23 cellular contexts compared by ENCODE assay signal in the genomic region with DNA sequence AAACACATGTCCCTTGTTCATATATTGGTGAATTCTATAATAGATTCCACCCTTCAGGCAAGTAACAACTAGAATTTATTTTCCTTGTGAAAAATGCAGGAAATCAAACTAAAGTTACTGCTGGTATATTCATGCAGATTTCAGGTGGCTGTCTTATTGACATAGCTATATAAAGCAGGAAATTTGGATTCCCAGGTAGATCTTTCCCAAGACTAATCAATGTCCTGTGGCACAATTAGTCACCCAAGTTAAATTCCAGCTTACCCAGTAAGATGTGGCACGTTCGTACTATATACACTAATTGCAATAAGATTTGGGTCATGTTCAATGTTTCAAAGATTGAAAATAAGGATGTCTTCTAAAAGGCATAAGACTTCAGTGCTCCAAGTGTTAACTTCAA. TPM values are rescaled to one million over a fixed set of nuclear protein-coding genes. Genes with fewer than 3 reads are reported as not detected.
A peak's percentile ranks its signal among the peaks of the same experiment; 100 is the strongest.
DNase-seq lines count a peak whose midpoint lies in the region; ATAC-seq, FAIRE-seq and TF ChIP-seq lines count a peak whose summit lies in the region.
"Had no signal": no experiment of that assay in that cellular context is flagged by ENCODE, and none has a peak within 500 bp of the region (broad histone marks: within the 10 kb centered on the region; RNA-seq: fewer than 3 reads in every experiment).

No MANE protein-coding gene starts in this region.

- no peaks in the 10 kb centered on the region for H4K20me1 ChIP-seq in HepG2 (ENCODE audit: insufficient read depth, low read length)
- H4K20me1 ChIP-seq: BLaER1 treated with 17β-estradiol and CSF1 and Interleukin-3, amounts not matched to agents 10 nM and 100 nM had no signal

- BruUV-seq in HepG2 (replicated peaks; lab: Mats Ljungman, UMichigan), result no TSS peak

- H3K4me3 ChIP-seq in liver (ENCODE audit: low read depth in 1 of 3, low read length in 3 of 3) (no peak overlapping the region), HepG2 (replicated peaks in 1 of 3; ENCODE audit: insufficient read depth in 1 of 3, low read depth in 2 of 3, low read length in 3 of 3) (no peak overlapping the region), RWPE2 (ENCODE audit: severe bottlenecking) (no peak overlapping the region), epithelial cell of esophagus (ENCODE audit: low read length) (no peak overlapping the region)
- H3K4me3 ChIP-seq: A549; BLaER1 treated with 17β-estradiol and CSF1 and Interleukin-3, amounts not matched to agents 10 nM and 100 nM; HAP-1 had no signal

- DNase-seq in HepG2 (ENCODE audit: low spot score) (no peak), RWPE2 (ENCODE audit: low spot score) (no peak), epithelial cell of esophagus (ENCODE audit: low read depth) (peak; percentile 61), DMS53 (lab: John Stamatoyannopoulos, UW) (no peak), NCI-H187 (lab: John Stamatoyannopoulos, UW) (no peak)
- DNase-seq: 8988T; ACHN; AML-193; BE2C; CD4-positive, alpha-beta T cell; CD8-positive, alpha-beta memory T cell; DND-41; GOT3; HFFc6 had no signal

- no peak for TF ChIP-seq EP300 in HepG2 (IDR thresholded peaks at IDR 0.05; ENCODE audit: low read depth in 2 of 2, low read length in 2 of 2)
- TF ChIP-seq EP300 in HepG2 (CRISPR knock-in tag; IDR thresholded peaks at IDR 0.05; ENCODE audit: borderline replicate concordance), result no peak

- H3K27me3 Mint-ChIP-seq in activated T-helper 17 cell treated with anti-CD3 and anti-CD28 coated beads, Interleukin-2, amount 50 U/mL, for 72 hours, result peaks cover 14% of the 10 kb centered on the region
- H3K27me3 Mint-ChIP-seq: CD4-positive, alpha-beta T cell had no signal

- no peak for TF ChIP-seq CTCF in liver (IDR thresholded peaks at IDR 0.05; ENCODE audit: low read depth, low read length, missing input control)
- TF ChIP-seq CTCF in HepG2 (CRISPR knock-in tag; IDR thresholded peaks at IDR 0.05), result no peak
- TF ChIP-seq CTCF in RWPE2 (IDR thresholded peaks at IDR 0.05; ENCODE audit: poor library complexity, severe bottlenecking), result no peak
- TF ChIP-seq CTCF in epithelial cell of esophagus (IDR thresholded peaks at IDR 0.05; ENCODE audit: insufficient read depth, low read depth, low read length, missing control alignments), result no peak

- intact Hi-C loops in HepG2 (cut with micrococcal nuclease; ENCODE audit: unreplicated experiment), result no loop called here

- no peaks in the 10 kb centered on the region for H3K4me1 Mint-ChIP-seq in activated T-helper 17 cell treated with anti-CD3 and anti-CD28 coated beads, Interleukin-2, amount 50 U/mL, for 72 hours
- H3K4me1 Mint-ChIP-seq: CD14-positive monocyte; CD8-positive, alpha-beta memory T cell had no signal

- no peaks in the 10 kb centered on the region for H3K79me2 ChIP-seq in HepG2 (ENCODE audit: insufficient read depth, low read length)

- H3K36me3 Mint-ChIP-seq in activated T-helper 17 cell treated with anti-CD3 and anti-CD28 coated beads, Interleukin-2, amount 50 U/mL, for 72 hours (ENCODE audit: low read depth), result no peaks in the 10 kb centered on the region
- H3K36me3 Mint-ChIP-seq: CD14-positive monocyte; CD8-positive, alpha-beta memory T cell had no signal

- TF ChIP-seq RAD21 in liver (IDR thresholded peaks at IDR 0.05) (no peak), HepG2 (CRISPR knock-in tag; IDR thresholded peaks at IDR 0.05) (no peak)

- H3K9ac ChIP-seq in liver (ENCODE audit: low read depth in 1 of 2, low read length in 2 of 2) (no peak overlapping the region), HepG2 (ENCODE audit: insufficient read depth, low read depth, low read length) (no peak overlapping the region)
- H3K9ac ChIP-seq: BLaER1 treated with 17β-estradiol and CSF1 and Interleukin-3, amounts not matched to agents 10 nM and 100 nM had no signal

- TF ChIP-seq POLR2A in HepG2 (IDR thresholded peaks at IDR 0.05; ENCODE audit: insufficient read depth in 1 of 2, low read depth in 2 of 2, low read length in 2 of 2), result no peak

- no peak overlapping the region for H3K27ac Mint-ChIP-seq in activated T-helper 17 cell treated with anti-CD3 and anti-CD28 coated beads, Interleukin-2, amount 50 U/mL, for 72 hours
- H3K27ac Mint-ChIP-seq: CD14-positive monocyte; CD4-positive, alpha-beta T cell; CD8-positive, alpha-beta memory T cell; HFFc6 had no signal

- no peaks in the 10 kb centered on the region for H3K9me3 Mint-ChIP-seq in activated T-helper 17 cell treated with anti-CD3 and anti-CD28 coated beads, Interleukin-2, amount 50 U/mL, for 72 hours
- H3K9me3 Mint-ChIP-seq: CD4-positive, alpha-beta T cell; HFFc6 had no signal

- CTCF ChIA-PET in HepG2 (lab: Yijun Ruan, JAX; ENCODE audit: low intra/inter-chr PET ratio, low total read pairs), result no interaction called here

- H3K27me3 ChIP-seq in liver (ENCODE audit: control insufficient read depth in 4 of 4, insufficient read depth in 4 of 4, low read length in 3 of 4) (no peaks in the 10 kb centered on the region), HepG2 (ENCODE audit: control insufficient read depth in 1 of 2, insufficient read depth in 2 of 2, low read length in 2 of 2) (no peaks in the 10 kb centered on the region), RWPE2 (ENCODE audit: insufficient read depth, poor library complexity, severe bottlenecking) (no peaks in the 10 kb centered on the region)
- H3K27me3 ChIP-seq: BE2C; BLaER1 treated with 17β-estradiol and CSF1 and Interleukin-3, amounts not matched to agents 10 nM and 100 nM had no signal

- POLR2A ChIA-PET in HepG2 (lab: Yijun Ruan, JAX), result no interaction called here

- in situ Hi-C loops in HepG2 (cut with HindIII; ENCODE audit: extremely low pct_ligation_motif_present, low pct_unique_long_range_greater_than_20kb), result no loop called here

- H3K4me1 ChIP-seq in liver (ENCODE audit: control insufficient read depth in 4 of 4, insufficient read depth in 4 of 4, low read length in 3 of 4), result peaks cover 4 to 10% (median 6%) of the 10 kb centered on the region in 4 donors
- peaks cover 18% of the 10 kb centered on the region for H3K4me1 ChIP-seq in HepG2 (ENCODE audit: insufficient read depth, low read length)
- peaks cover 7% of the 10 kb centered on the region for H3K4me1 ChIP-seq in RWPE2 (ENCODE audit: insufficient read depth, poor library complexity, severe bottlenecking)
- H3K4me1 ChIP-seq: A549; BE2C; BLaER1 treated with 17β-estradiol and CSF1 and Interleukin-3, amounts not matched to agents 10 nM and 100 nM; HAP-1 had no signal

- H3K9me3 ChIP-seq in liver (ENCODE audit: control insufficient read depth in 4 of 4, low read length in 3 of 4) (no peaks in the 10 kb centered on the region), HepG2 (ENCODE audit: low read length) (no peaks in the 10 kb centered on the region), RWPE2 (ENCODE audit: severe bottlenecking) (no peaks in the 10 kb centered on the region)
- H3K9me3 ChIP-seq: A549; BE2C; BLaER1 treated with 17β-estradiol and CSF1 and Interleukin-3, amounts not matched to agents 10 nM and 100 nM; HAP-1 had no signal

- no peak for FAIRE-seq in HepG2 (lab: Jason Lieb, UNC)
- FAIRE-seq: A549, G401.6, GM12892, H54 had no signal

- WGBS in liver, result 46% methylated on average over 2 of the region's 2 CpGs
- 100% methylated on average over 2 of the region's 2 CpGs for WGBS in HepG2 (ENCODE audit: low lambda C conversion rate)

- ATAC-seq in HepG2, result no peak
- ATAC-seq in RWPE2 (ENCODE audit: low read depth), result 0 out of 3 replicates have a peak, but pooled peaks have one; percentile 29
- ATAC-seq in activated T-helper 17 cell treated with anti-CD3 and anti-CD28 coated beads, Interleukin-2, amount 50 U/mL, for 72 hours (replicated peaks), result no peak
- ATAC-seq: A549 had no signal

- no peak overlapping the region for H3K4me2 ChIP-seq in HepG2 (ENCODE audit: low read depth, low read length)
- H3K4me2 ChIP-seq: A549; BLaER1 treated with 17β-estradiol and CSF1 and Interleukin-3, amounts not matched to agents 10 nM and 100 nM had no signal

- H3K36me3 ChIP-seq in liver (ENCODE audit: control insufficient read depth in 4 of 4, insufficient read depth in 3 of 4, low read depth in 1 of 4, low read length in 3 of 4) (no peaks in the 10 kb centered on the region), HepG2 (replicated peaks in 1 of 2; ENCODE audit: control insufficient read depth in 1 of 2, insufficient read depth in 2 of 2, low read length in 2 of 2) (no peaks in the 10 kb centered on the region), RWPE2 (ENCODE audit: low read depth) (no peaks in the 10 kb centered on the region)
- H3K36me3 ChIP-seq: BE2C; BLaER1 treated with 17β-estradiol and CSF1 and Interleukin-3, amounts not matched to agents 10 nM and 100 nM; HAP-1 had no signal

- no peak overlapping the region for H2AFZ ChIP-seq in HepG2 (ENCODE audit: low read length)

- H3K4me3 Mint-ChIP-seq in activated T-helper 17 cell treated with anti-CD3 and anti-CD28 coated beads, Interleukin-2, amount 50 U/mL, for 72 hours, result no peak overlapping the region
- H3K4me3 Mint-ChIP-seq: CD14-positive monocyte; CD4-positive, alpha-beta T cell; CD8-positive, alpha-beta memory T cell; HFFc6 had no signal

- H3K27ac ChIP-seq in liver (ENCODE audit: low read depth in 1 of 2, low read length in 2 of 2), result no peak overlapping the region
- no peak overlapping the region for H3K27ac ChIP-seq in HepG2 (ENCODE audit: extremely low read length, insufficient read depth, low read length)
- peak overlapping the region; percentile 7 for H3K27ac ChIP-seq in RWPE2 (ENCODE audit: poor library complexity, severe bottlenecking)
- H3K27ac ChIP-seq: A549; BLaER1 treated with 17β-estradiol and CSF1 and Interleukin-3, amounts not matched to agents 10 nM and 100 nM had no signal

RNA-seq across cellular contexts. Expression of a gene that starts 42.0 kb away (rescaled TPM):
- total RNA-seq in liver (10 to 100 TPM in 1 of 2 donors, 1 to 10 TPM in 1; 5.4 to 23.4 TPM), HepG2 (2016; rRNA removed; fragmentation: Illumina TruSeq; extraction: Trizol) (24.0 and 34.9 TPM in 2 replicates)
- polyA plus RNA-seq in liver (10 to 100 TPM; 10.3 to 12.4 TPM), HepG2 (2011; rRNA removed) (12.4 and 13.1 TPM in 2 replicates)
- 3.5 TPM in 2 replicates for total RNA-seq in HepG2 (2016; cell fraction: cytosol; rRNA removed; fragmentation: Illumina TruSeq; extraction: Trizol; ENCODE audit: low read depth)
- total RNA-seq in HepG2 (2016; cell fraction: insoluble cytoplasmic fraction; rRNA removed; fragmentation: Illumina TruSeq; extraction: Trizol), result 22.2 and 31.0 TPM in 2 replicates
- total RNA-seq in HepG2 (2016; cell fraction: membrane; rRNA removed; fragmentation: Illumina TruSeq; extraction: Trizol), result 9.8 and 11.9 TPM in 2 replicates
- total RNA-seq in HepG2 (2016; cell fraction: nucleus; rRNA removed; fragmentation: Illumina TruSeq; extraction: Trizol), result 18.1 and 21.7 TPM in 2 replicates
- 10.8 and 12.5 TPM in 2 replicates for polyA plus RNA-seq in HepG2 (2011; cell fraction: cytosol; rRNA removed)
- 12.7 and 15.2 TPM in 2 replicates for polyA plus RNA-seq in HepG2 (2011; cell fraction: nucleus; rRNA removed)
- polyA plus RNA-seq in HepG2 (2012), result 9.7 and 12.2 TPM in 2 replicates
- polyA plus RNA-seq in HepG2 (2016; cell fraction: cytosol; fragmentation: Illumina TruSeq; extraction: Trizol; ENCODE audit: low read depth), result 1.7 and 2.1 TPM in 2 replicates
- 35.5 and 36.8 TPM in 2 replicates for polyA plus RNA-seq in HepG2 (2016; cell fraction: insoluble cytoplasmic fraction; fragmentation: Illumina TruSeq; extraction: Trizol; ENCODE audit: low read depth)
- polyA plus RNA-seq in HepG2 (2016; cell fraction: membrane; fragmentation: Illumina TruSeq; extraction: Trizol; ENCODE audit: low read depth), result 6.1 and 8.8 TPM in 2 replicates
- polyA plus RNA-seq in HepG2 (2016; cell fraction: nucleus; fragmentation: Illumina TruSeq; extraction: Trizol; ENCODE audit: insufficient read depth, low read depth), result 21.2 and 23.3 TPM in 2 replicates
- 24.8 and 28.9 TPM in 2 replicates for polyA minus RNA-seq in HepG2 (2011; rRNA and poly(A)+ RNA removed; ENCODE audit: low replicate concordance)
- 14.2 and 20.7 TPM in 2 replicates for polyA minus RNA-seq in HepG2 (2011; cell fraction: cytosol; rRNA and poly(A)+ RNA removed)
- polyA minus RNA-seq in HepG2 (2011; cell fraction: nucleus; rRNA and poly(A)+ RNA removed), result 9.4 and 16.2 TPM in 2 replicates
- under 1 TPM in 1 of 2 donors, not detected in 1; 0.29 TPM for total RNA-seq in activated T-helper 17 cell treated with anti-CD3 and anti-CD28 coated beads, Interleukin-2, amount 50 U/mL, for 72 hours
- total RNA-seq: CD4-positive, alpha-beta T cell had no signal
- polyA plus RNA-seq: CD14-positive monocyte; CD8-positive, alpha-beta memory T cell had no signal
